8 cellular contexts compared by ENCODE assay signal in genomic region chr14:61524211-61524806, GRCh38.
DNase-seq lines count a peak whose midpoint lies in the region; ATAC-seq, FAIRE-seq and TF ChIP-seq lines count a peak whose summit lies in the region.

No MANE protein-coding gene starts in this region.

- peaks cover 47% of the 10 kb centered on the region for H3K79me1 ChIP-seq in trophoblast cell (ENCODE audit: low read length)

- no peak overlapping the region for H3K18ac ChIP-seq in trophoblast cell (ENCODE audit: low read length)

- H2AFZ ChIP-seq in endothelial cell of umbilical vein (ENCODE audit: low read depth, low read length) (no peak overlapping the region), trophoblast cell (ENCODE audit: insufficient read depth, low read length, poor library complexity) (no peak overlapping the region)

- no peak for ATAC-seq in HG03095 (IDR thresholded peaks at IDR 0.05; ENCODE audit: unreplicated experiment)

- no TSS peak for BruUV-seq in endothelial cell of umbilical vein (replicated peaks; lab: Mats Ljungman, UMichigan)

- peak overlapping the region; percentile 45 for H4K91ac ChIP-seq in trophoblast cell (ENCODE audit: low read depth, low read length)

- peak overlapping the region; percentile 33 for H3K4me2 ChIP-seq in endothelial cell of umbilical vein (ENCODE audit: insufficient read depth, low read length)
- H3K4me2 ChIP-seq in trophoblast cell (ENCODE audit: low read length), result no peak overlapping the region

- peak; percentile 84 for DNase-seq in ELR (ENCODE audit: low read depth)
- DNase-seq in NCI-H748 treated with DMSO at 0.1 percent for 48 hours (lab: John Stamatoyannopoulos, UW), result peak; percentile 52
- peak; percentile 87 for DNase-seq in endothelial cell of umbilical vein (ENCODE audit: low read depth, low spot score)
- peak in 1 of 2 donors; percentile 38 for DNase-seq in trophoblast cell
- DNase-seq in activated CD4-positive, alpha-beta T cell treated with anti-CD3 and anti-CD28 coated beads for 48 hours, result no peak
- no peak for DNase-seq in stimulated activated CD4-positive, alpha-beta T cell treated with anti-CD3 and anti-CD28 coated beads, Interleukin-15, amount 100 ng/mL, for 24 hours
- no peak for DNase-seq in middle frontal gyrus (ENCODE audit: extremely low spot score, low spot score)

- H3K79me2 ChIP-seq in endothelial cell of umbilical vein (ENCODE audit: control insufficient read depth, insufficient read depth, low read length), result no peaks in the 10 kb centered on the region
- H3K79me2 ChIP-seq in trophoblast cell (ENCODE audit: control insufficient read depth, insufficient read depth, low read length, poor library complexity), result peaks cover 7% of the 10 kb centered on the region

- H2BK12ac ChIP-seq in trophoblast cell (ENCODE audit: low read length), result no peak overlapping the region

- no peak overlapping the region for H3K14ac ChIP-seq in trophoblast cell (ENCODE audit: low read length)

- H3K9me1 ChIP-seq in endothelial cell of umbilical vein (replicated peaks; ENCODE audit: control insufficient read depth, extremely low read depth, insufficient read depth, low read length), result no peaks in the 10 kb centered on the region

- H4K8ac ChIP-seq in trophoblast cell (ENCODE audit: low read depth, low read length), result no peak overlapping the region

- POLR2A ChIA-PET in endothelial cell of umbilical vein (lab: Charles Lee), result interaction anchor here (0.7 to 2.0 kb wide), 5 partner anchors 9 to 238 kb away, joined by 3 to 8 read pairs (median 3); partner anchors contain the start of gene SNAPC1

- intact Hi-C loops in endothelial cell of umbilical vein (cut with micrococcal nuclease), result loop anchor here (1.0 to 2.0 kb wide), 2 partner anchors 47 to 84 kb away; no protein-coding TSS in a partner anchor

- no peak overlapping the region for H2BK120ac ChIP-seq in trophoblast cell (ENCODE audit: insufficient read depth, low read length, poor library complexity)

- FAIRE-seq in endothelial cell of umbilical vein (lab: Jason Lieb, UNC), result peak; percentile 91

- H3K4me3 ChIP-seq in endothelial cell of umbilical vein (replicated peaks in 1 of 3; ENCODE audit: insufficient read depth in 1 of 3, low read depth in 1 of 3, low read length in 3 of 3) (peak overlapping the region in 1 of 3 experiments; percentile 2), trophoblast cell (ENCODE audit: low read depth, low read length) (no peak overlapping the region)

- peak overlapping the region; percentile 44 for H3K4ac ChIP-seq in trophoblast cell (ENCODE audit: low read depth, low read length)

- H2AK5ac ChIP-seq in trophoblast cell (ENCODE audit: low read length), result no peak overlapping the region

- CTCF ChIA-PET in endothelial cell of umbilical vein (lab: Charles Lee), result interaction anchor here (0.6 to 2.6 kb wide), 20 partner anchors 8 to 242 kb away, joined by 3 to 8 read pairs (median 4); no protein-coding TSS in a partner anchor

- dilution Hi-C loops in endothelial cell of umbilical vein (cut with MboI; ENCODE audit: extremely low pct_ligation_motif_present, low sequenced_read_pairs), result no loop called here

- H3K36me3 ChIP-seq in endothelial cell of umbilical vein (ENCODE audit: control insufficient read depth in 2 of 2, extremely low read depth in 1 of 2, insufficient read depth in 2 of 2, low read length in 2 of 2) (peaks cover 0 to 5% of the 10 kb centered on the region in 2 experiments), trophoblast cell (ENCODE audit: control insufficient read depth in 1 of 2, insufficient read depth in 2 of 2, low read length in 2 of 2) (peaks cover 2 to 8% of the 10 kb centered on the region in 2 experiments)

- H3K9ac ChIP-seq in endothelial cell of umbilical vein (replicated peaks; ENCODE audit: extremely low read depth, insufficient read depth, low read length), result peak overlapping the region; percentile 59
- no peak overlapping the region for H3K9ac ChIP-seq in trophoblast cell (ENCODE audit: low read length)

- H2BK5ac ChIP-seq in trophoblast cell (ENCODE audit: low read depth, low read length, poor library complexity), result peak overlapping the region; percentile 74

- H3K9me3 ChIP-seq in endothelial cell of umbilical vein (replicated peaks; ENCODE audit: control insufficient read depth, insufficient read depth, low read length) (no peaks in the 10 kb centered on the region), trophoblast cell (ENCODE audit: insufficient read depth, low read depth, low read length) (no peaks in the 10 kb centered on the region)

- no peaks in the 10 kb centered on the region for H4K20me1 ChIP-seq in endothelial cell of umbilical vein (replicated peaks; ENCODE audit: control insufficient read depth, extremely low read depth, insufficient read depth, low read length)

- H3K27me3 ChIP-seq in endothelial cell of umbilical vein (ENCODE audit: control insufficient read depth in 2 of 2, insufficient read depth in 2 of 2, low read length in 2 of 2) (no peaks in the 10 kb centered on the region), trophoblast cell (ENCODE audit: insufficient read depth, low read length) (no peaks in the 10 kb centered on the region)

- TF ChIP-seq CTCF in endothelial cell of umbilical vein (IDR thresholded peaks at IDR 0.05; ENCODE audit: extremely low read depth in 1 of 2, insufficient read depth in 1 of 2, low read depth in 1 of 2, low read length in 2 of 2), result no peak

- WGBS in trophoblast cell (ENCODE audit: extremely low coverage, insufficient coverage, insufficient read length), result no CpG with 5 or more reads among the region's 4 CpGs

- H3K27ac ChIP-seq in endothelial cell of umbilical vein (ENCODE audit: insufficient read depth, low read depth, low read length) (peak overlapping the region; percentile 89), trophoblast cell (ENCODE audit: low read depth, low read length) (peak overlapping the region; percentile 100)

- peak; percentile 45 for TF ChIP-seq POLR2A in endothelial cell of umbilical vein (IDR thresholded peaks at IDR 0.05; ENCODE audit: low read depth, low read length)

- no peak overlapping the region for H3K23ac ChIP-seq in trophoblast cell (ENCODE audit: low read length)

- H4K12ac ChIP-seq in trophoblast cell (ENCODE audit: low read depth, low read length), result no peak overlapping the region

- peaks cover 55% of the 10 kb centered on the region for H3K4me1 ChIP-seq in endothelial cell of umbilical vein (ENCODE audit: control insufficient read depth, extremely low read depth, insufficient read depth, low read length)
- peaks cover 34 to 45% of the 10 kb centered on the region in 2 experiments for H3K4me1 ChIP-seq in trophoblast cell (ENCODE audit: control insufficient read depth in 1 of 2, insufficient read depth in 2 of 2, low read length in 2 of 2)

TF ChIP-seq in endothelial cell of umbilical vein, 7 proteins besides CTCF, POLR2A, EP300 and RAD21:
- TF ChIP-seq EZH2 (IDR thresholded peaks at IDR 0.05; ENCODE audit: borderline replicate concordance, low read depth, low read length, severe bottlenecking) (no peak), JUN (IDR thresholded peaks at IDR 0.05; ENCODE audit: borderline replicate concordance, insufficient read depth, insufficient read length, low read depth) (peak; percentile 60), FOS (IDR thresholded peaks at IDR 0.05; ENCODE audit: borderline replicate concordance, insufficient read depth, low read length) (peak; percentile 87), MAX (IDR thresholded peaks at IDR 0.05; ENCODE audit: insufficient read depth, insufficient read length) (no peak), MYC (IDR thresholded peaks at IDR 0.05; ENCODE audit: low read depth, low read length) (no peak), GATA2 (IDR thresholded peaks at IDR 0.05; ENCODE audit: insufficient read depth, insufficient read length, low read depth, low read length) (peak; percentile 39), POLR2AphosphoS5 (IDR thresholded peaks at IDR 0.05; ENCODE audit: insufficient read depth, low read depth, low read length) (peak; percentile 52)

Comparison
In these comparisons a context has a peak if more than half of its experiments do, and no peak if none do; other contexts are left out.
1. DNase-seq: peak in ELR (single experiment), NCI-H748 treated with DMSO at 0.1 percent for 48 hours (single experiment) and endothelial cell of umbilical vein (single experiment); none in activated CD4-positive, alpha-beta T cell treated with anti-CD3 and anti-CD28 coated beads for 48 hours (single experiment), stimulated activated CD4-positive, alpha-beta T cell treated with anti-CD3 and anti-CD28 coated beads, Interleukin-15, amount 100 ng/mL, for 24 hours (single experiment) and middle frontal gyrus (single experiment).